In genomic region chr7:82105463-82105862, GRCh38 we compare ENCODE assay signal across 13 cellular contexts.
DNase-seq lines count a peak whose midpoint lies in the region; ATAC-seq, FAIRE-seq and TF ChIP-seq lines count a peak whose summit lies in the region.
"Had no signal": no experiment of that assay in that cellular context is flagged by ENCODE, and none has a peak within 500 bp of the region (broad histone marks: within the 10 kb centered on the region; RNA-seq: fewer than 3 reads in every experiment).

No MANE protein-coding gene starts in this region.

- peaks cover 8% of the 10 kb centered on the region for H3K4me1 Mint-ChIP-seq in chondrocyte (ENCODE audit: low read depth)
- H3K4me1 Mint-ChIP-seq in stimulated activated naive B cell treated with anti-CD40 and anti-IgM and Interleukin-4, amounts not matched to agents 10 μg/mL and 1 μg/mL and 100 μg/mL, for 72 hours = no peaks in the 10 kb centered on the region
- H3K4me1 Mint-ChIP-seq: natural killer cell had no signal

- H3K27me3 Mint-ChIP-seq in chondrocyte (ENCODE audit: low read depth) = no peaks in the 10 kb centered on the region
- H3K27me3 Mint-ChIP-seq in stimulated activated naive B cell treated with anti-CD40 and anti-IgM and Interleukin-4, amounts not matched to agents 10 μg/mL and 1 μg/mL and 100 μg/mL, for 72 hours = no peaks in the 10 kb centered on the region

- H3K9me3 Mint-ChIP-seq in chondrocyte (ENCODE audit: low read depth) = peaks cover 3% of the 10 kb centered on the region
- H3K9me3 Mint-ChIP-seq in stimulated activated naive B cell treated with anti-CD40 and anti-IgM and Interleukin-4, amounts not matched to agents 10 μg/mL and 1 μg/mL and 100 μg/mL, for 72 hours = no peaks in the 10 kb centered on the region

- TF ChIP-seq CTCF in chondrocyte (IDR thresholded peaks at IDR 0.05) = no peak
- TF ChIP-seq CTCF in retinal pigment epithelial cell (conservative IDR thresholded peaks at IDR 0.05; ENCODE audit: low read depth, low read length) = no peak

- peak; percentile 78 for FAIRE-seq in H54 (lab: Jason Lieb, UNC)

- peak overlapping the region; percentile 13 for H3K27ac Mint-ChIP-seq in chondrocyte (ENCODE audit: unreplicated experiment)
- H3K27ac Mint-ChIP-seq in stimulated activated naive B cell treated with anti-CD40 and anti-IgM and Interleukin-4, amounts not matched to agents 10 μg/mL and 1 μg/mL and 100 μg/mL, for 72 hours = no peak overlapping the region
- H3K27ac Mint-ChIP-seq: natural killer cell had no signal

- H3K36me3 Mint-ChIP-seq in chondrocyte (ENCODE audit: low read depth) = no peaks in the 10 kb centered on the region
- H3K36me3 Mint-ChIP-seq in stimulated activated naive B cell treated with anti-CD40 and anti-IgM and Interleukin-4, amounts not matched to agents 10 μg/mL and 1 μg/mL and 100 μg/mL, for 72 hours = no peaks in the 10 kb centered on the region
- H3K36me3 Mint-ChIP-seq: natural killer cell had no signal

- no peaks in the 10 kb centered on the region for H3K27me3 ChIP-seq in effector memory CD4-positive, alpha-beta T cell (replicated peaks; ENCODE audit: control insufficient read depth, insufficient read depth, low read length, poor library complexity, severe bottlenecking)
- H3K27me3 ChIP-seq: ascending aorta, tibial artery had no signal

- H3K4me1 ChIP-seq in effector memory CD4-positive, alpha-beta T cell (ENCODE audit: control insufficient read depth, insufficient read depth, low read length, poor library complexity, severe bottlenecking) = no peaks in the 10 kb centered on the region
- H3K4me1 ChIP-seq: ascending aorta had no signal

- no peak overlapping the region for H3K4me3 ChIP-seq in retinal pigment epithelial cell (ENCODE audit: low read length)
- no peak overlapping the region for H3K4me3 ChIP-seq in effector memory CD4-positive, alpha-beta T cell (ENCODE audit: insufficient read depth, low read depth, low read length, poor library complexity, severe bottlenecking)
- H3K4me3 ChIP-seq: ascending aorta, tibial artery had no signal

- no peak overlapping the region for H3K4me3 Mint-ChIP-seq in chondrocyte (ENCODE audit: unreplicated experiment)
- no peak overlapping the region for H3K4me3 Mint-ChIP-seq in stimulated activated naive B cell treated with anti-CD40 and anti-IgM and Interleukin-4, amounts not matched to agents 10 μg/mL and 1 μg/mL and 100 μg/mL, for 72 hours
- H3K4me3 Mint-ChIP-seq: natural killer cell had no signal

- H3K27ac ChIP-seq in effector memory CD4-positive, alpha-beta T cell (ENCODE audit: insufficient read depth, low read length, poor library complexity, severe bottlenecking) = no peak overlapping the region
- H3K27ac ChIP-seq: ascending aorta, tibial artery had no signal

- no peaks in the 10 kb centered on the region for H3K9me3 ChIP-seq in effector memory CD4-positive, alpha-beta T cell (ENCODE audit: control insufficient read depth, low read length)
- H3K9me3 ChIP-seq: ascending aorta, tibial artery had no signal

- DNase-seq in H54 (ENCODE audit: insufficient read length, low spot score) (peak; percentile 14), NCI-H2227 treated with DMSO at 0.1 percent for 48 hours (lab: John Stamatoyannopoulos, UW) (peak; percentile 64), chondrocyte (ENCODE audit: low spot score) (no peak), retinal pigment epithelial cell (ENCODE audit: low read depth) (peak; percentile 20)
- DNase-seq in stimulated activated naive B cell treated with anti-CD40 and anti-IgM and Interleukin-4, amounts not matched to agents 10 μg/mL and 1 μg/mL and 100 μg/mL, for 72 hours = no peak
- DNase-seq in effector memory CD4-positive, alpha-beta T cell = no peak
- DNase-seq: natural killer cell; NCI-H1105 treated with DMSO at 0.1 percent for 48 hours; stimulated activated CD4-positive, alpha-beta T cell treated with anti-CD3 and anti-CD28 coated beads, Interleukin-2, amount 100 ng/mL, for 48 hours; tibial artery had no signal

- TF ChIP-seq POLR2A in H54 (IDR thresholded peaks at IDR 0.05; ENCODE audit: low read depth, low read length) = no peak

- ATAC-seq in GM21717 (IDR thresholded peaks at IDR 0.05; ENCODE audit: unreplicated experiment) = no peak
- ATAC-seq in stimulated activated naive B cell treated with anti-CD40 and anti-IgM and Interleukin-4, amounts not matched to agents 10 μg/mL and 1 μg/mL and 100 μg/mL, for 72 hours (replicated peaks) = no peak
- no peak for ATAC-seq in GM21360 (IDR thresholded peaks at IDR 0.05; ENCODE audit: unreplicated experiment)
- ATAC-seq: natural killer cell had no signal

- H3K36me3 ChIP-seq in effector memory CD4-positive, alpha-beta T cell (ENCODE audit: control insufficient read depth, insufficient read depth, low read length) = no peaks in the 10 kb centered on the region
- H3K36me3 ChIP-seq: ascending aorta, tibial artery had no signal

Comparison
In these comparisons a context has a peak if more than half of its experiments do, and no peak if none do; other contexts are left out.
1. DNase-seq: peak in H54 (single experiment), NCI-H2227 treated with DMSO at 0.1 percent for 48 hours (single experiment) and retinal pigment epithelial cell (single experiment); none in chondrocyte (single experiment), stimulated activated naive B cell treated with anti-CD40 and anti-IgM and Interleukin-4, amounts not matched to agents 10 μg/mL and 1 μg/mL and 100 μg/mL, for 72 hours (single experiment) and effector memory CD4-positive, alpha-beta T cell (0 of 3).